11 cellular contexts compared by ENCODE assay signal in genomic region chr6:7041511-7042026, GRCh38.
DNase-seq lines count a peak whose midpoint lies in the region; ATAC-seq and TF ChIP-seq lines count a peak whose summit lies in the region.
"Had no signal": no experiment of that assay in that cellular context is flagged by ENCODE, and none has a peak within 500 bp of the region (broad histone marks: within the 10 kb centered on the region; RNA-seq: fewer than 3 reads in every experiment).

No MANE protein-coding gene starts in this region.

- H3K9me2 ChIP-seq in PC-3 (replicated peaks; ENCODE audit: low read length) (no peaks in the 10 kb centered on the region), hepatocyte (replicated peaks; ENCODE audit: insufficient read depth) (no peaks in the 10 kb centered on the region)

- no peaks in the 10 kb centered on the region for H3K79me2 ChIP-seq in PC-3 (ENCODE audit: low read length)
- no peaks in the 10 kb centered on the region for H3K79me2 ChIP-seq in hepatocyte

- H3K4me1 ChIP-seq in BLaER1 treated with 17β-estradiol and CSF1 and Interleukin-3, amounts not matched to agents 10 nM and 100 nM, result peaks cover 21 to 68% (median 28%) of the 10 kb centered on the region in 10 experiments
- H3K4me1 ChIP-seq in HEK293 (ENCODE audit: control insufficient read depth, insufficient read depth, low read length) (peaks cover 2% of the 10 kb centered on the region; the same call in 1 of the 2 replicates), PC-3 (ENCODE audit: insufficient read depth, low read length) (peaks cover 16% of the 10 kb centered on the region), hepatocyte (ENCODE audit: insufficient read depth) (peaks cover 16% of the 10 kb centered on the region)
- H3K4me1 ChIP-seq: uterus had no signal

- H3K9me3 ChIP-seq in BLaER1 treated with 17β-estradiol and CSF1 and Interleukin-3, amounts not matched to agents 10 nM and 100 nM (replicated peaks in 1 of 11), result no peaks in the 10 kb centered on the region
- no peaks in the 10 kb centered on the region for H3K9me3 ChIP-seq in HEK293 (ENCODE audit: control insufficient read depth, insufficient read depth, low read depth, low read length)
- H3K9me3 ChIP-seq in PC-3 (ENCODE audit: low read length), result no peaks in the 10 kb centered on the region
- no peaks in the 10 kb centered on the region for H3K9me3 ChIP-seq in hepatocyte (ENCODE audit: low read depth)
- H3K9me3 ChIP-seq: uterus had no signal

- no TSS peak for BruUV-seq in PC-3 (replicated peaks; lab: Mats Ljungman, UMichigan)

- H4K20me1 ChIP-seq in BLaER1 treated with 17β-estradiol and CSF1 and Interleukin-3, amounts not matched to agents 10 nM and 100 nM, result no peaks in the 10 kb centered on the region
- H4K20me1 ChIP-seq in PC-3 (ENCODE audit: low read length) (no peaks in the 10 kb centered on the region), hepatocyte (ENCODE audit: insufficient read depth, poor library complexity, severe bottlenecking) (no peaks in the 10 kb centered on the region)

- no peaks in the 10 kb centered on the region for H3K36me3 ChIP-seq in BLaER1 treated with 17β-estradiol and CSF1 and Interleukin-3, amounts not matched to agents 10 nM and 100 nM
- no peaks in the 10 kb centered on the region for H3K36me3 ChIP-seq in HEK293 (ENCODE audit: control insufficient read depth in 2 of 2, insufficient read depth in 1 of 2, low read length in 2 of 2)
- no peaks in the 10 kb centered on the region for H3K36me3 ChIP-seq in PC-3 (ENCODE audit: low read depth, low read length)
- no peaks in the 10 kb centered on the region for H3K36me3 ChIP-seq in hepatocyte (replicated peaks; ENCODE audit: insufficient read depth, low read depth)
- H3K36me3 ChIP-seq: uterus had no signal

- intact Hi-C loops in PC-3 (cut with micrococcal nuclease) (no loop called here), head of caudate nucleus (cut with DNase I) (no loop called here)

- H3K4me2 ChIP-seq in BLaER1 treated with 17β-estradiol and CSF1 and Interleukin-3, amounts not matched to agents 10 nM and 100 nM, result peak overlapping the region; percentile 32 to 85 (median 66)
- no peak overlapping the region for H3K4me2 ChIP-seq in PC-3 (ENCODE audit: low read length)
- H3K4me2 ChIP-seq in hepatocyte, result peak overlapping the region; percentile 64

- no peak overlapping the region for H3K4me3 ChIP-seq in BLaER1 treated with 17β-estradiol and CSF1 and Interleukin-3, amounts not matched to agents 10 nM and 100 nM
- H3K4me3 ChIP-seq in HEK293 (ENCODE audit: low read depth, low read length) (no peak overlapping the region), PC-3 (ENCODE audit: low read length) (no peak overlapping the region), hepatocyte (no peak overlapping the region)
- H3K4me3 ChIP-seq: uterus had no signal

- no peak for ATAC-seq in PC-3
- ATAC-seq in HG02973 (IDR thresholded peaks at IDR 0.05; ENCODE audit: unreplicated experiment), result no peak
- no peak for ATAC-seq in GM21717 (IDR thresholded peaks at IDR 0.05; ENCODE audit: unreplicated experiment)

- peak overlapping the region in 9 of 11 experiments; percentile 22 to 78 (median 65); a peak in 16 of 22 replicates for H3K27ac ChIP-seq in BLaER1 treated with 17β-estradiol and CSF1 and Interleukin-3, amounts not matched to agents 10 nM and 100 nM
- H3K27ac ChIP-seq in HEK293 (ENCODE audit: extremely low read depth, low read depth, low read length) (no peak overlapping the region), PC-3 (ENCODE audit: low read length) (peak overlapping the region; percentile 35; the same call in 1 of the 2 replicates), hepatocyte (peak overlapping the region; percentile 95), caudate nucleus (ENCODE audit: low read depth, low read length) (no peak overlapping the region)
- H3K27ac ChIP-seq: uterus had no signal

- POLR2A ChIA-PET in HEK293 (lab: Yijun Ruan, JAX) (no interaction called here), PC-3 (lab: Charles Lee; ENCODE audit: unreplicated experiment) (no interaction called here)

- DNase-seq in PC-3, result no peak
- DNase-seq in hepatocyte (ENCODE audit: low spot score), result no peak
- no peak for DNase-seq in caudate nucleus (lab: John Stamatoyannopoulos, UW)
- DNase-seq in head of caudate nucleus, result no peak
- DNase-seq: activated CD4-positive, alpha-beta T cell treated with anti-CD3 and anti-CD28 coated beads for 1 hour; NCI-H510A treated with DMSO at 0.1 percent for 48 hours; uterus had no signal

- CTCF ChIA-PET in HEK293 (lab: Yijun Ruan, JAX) (no interaction called here), PC-3 (lab: Charles Lee) (no interaction called here)

- H3K27me3 ChIP-seq in BLaER1 treated with 17β-estradiol and CSF1 and Interleukin-3, amounts not matched to agents 10 nM and 100 nM, result no peaks in the 10 kb centered on the region
- H3K27me3 ChIP-seq in PC-3 (ENCODE audit: low read length) (no peaks in the 10 kb centered on the region), hepatocyte (no peaks in the 10 kb centered on the region)
- H3K27me3 ChIP-seq: uterus had no signal

- TF ChIP-seq CTCF in HEK293 (tag by site-specific recombination; IDR thresholded peaks at IDR 0.05), result no peak
- no peak for TF ChIP-seq CTCF in PC-3 (conservative IDR thresholded peaks at IDR 0.05; ENCODE audit: low read depth, low read length)
- TF ChIP-seq CTCF in hepatocyte (IDR thresholded peaks at IDR 0.05; ENCODE audit: poor library complexity), result no peak

- peak overlapping the region; percentile 73 for H2AFZ ChIP-seq in PC-3 (ENCODE audit: low read length)
- peak overlapping the region; percentile 47 for H2AFZ ChIP-seq in hepatocyte

- peak overlapping the region in 1 of 11 experiments; percentile 26; a peak in 1 of 22 replicates for H3K9ac ChIP-seq in BLaER1 treated with 17β-estradiol and CSF1 and Interleukin-3, amounts not matched to agents 10 nM and 100 nM
- no peak overlapping the region for H3K9ac ChIP-seq in PC-3 (ENCODE audit: low read length)

- WGBS in hepatocyte (ENCODE audit: low lambda C conversion rate, missing lambda C conversion rate), result 54% methylated on average over 3 of the region's 3 CpGs

- no peaks in the 10 kb centered on the region for H3F3A ChIP-seq in PC-3 (ENCODE audit: low read length, unreplicated experiment)

TF ChIP-seq in HEK293, 187 proteins besides CTCF, POLR2A, EP300 and RAD21:
- TF ChIP-seq ZNF266 (tag by site-specific recombination; IDR thresholded peaks at IDR 0.05; ENCODE audit: low read depth) (no peak), ZIC2 (tag by site-specific recombination; IDR thresholded peaks at IDR 0.05) (peak; percentile 30)

Comparison
In these comparisons a context has a peak if more than half of its experiments do, and no peak if none do; other contexts are left out.
1. H3K27ac ChIP-seq: peak in BLaER1 treated with 17β-estradiol and CSF1 and Interleukin-3, amounts not matched to agents 10 nM and 100 nM (9 of 11), PC-3 (single experiment) and hepatocyte (single experiment); none in HEK293 (single experiment) and caudate nucleus (single experiment).